ENCODE assay signal across 24 cellular contexts in genomic region chr5:143987751-143988560, GRCh38.
DNase-seq lines count a peak whose midpoint lies in the region; ATAC-seq and TF ChIP-seq lines count a peak whose summit lies in the region.
"Had no signal": no experiment of that assay in that cellular context is flagged by ENCODE, and none has a peak within 500 bp of the region (broad histone marks: within the 10 kb centered on the region; RNA-seq: fewer than 3 reads in every experiment).

No MANE protein-coding gene starts in this region.

- no peaks in the 10 kb centered on the region for H3K9me3 ChIP-seq in uterus
- H3K9me3 ChIP-seq: lower lobe of right lung, prostate gland, sigmoid colon, SJCRH30, tibial nerve had no signal

- TF ChIP-seq CTCF in uterus (IDR thresholded peaks at IDR 0.05): no peak

- TF ChIP-seq POLR2A in uterus (IDR thresholded peaks at IDR 0.05): no peak

- peak overlapping the region; percentile 35 to 63 for H3K27ac ChIP-seq in uterus
- H3K27ac ChIP-seq: lower lobe of right lung, prostate gland, SJCRH30, tibial nerve had no signal

- no peaks in the 10 kb centered on the region for H3K27me3 ChIP-seq in uterus
- H3K27me3 ChIP-seq: sigmoid colon, SJCRH30, tibial nerve had no signal

- ATAC-seq in HG02852 (IDR thresholded peaks at IDR 0.05; ENCODE audit: unreplicated experiment): peak; percentile 62
- ATAC-seq: HepG2, lower lobe of right lung had no signal

- intact Hi-C loops in uterus (cut with DNase I; ENCODE audit: low total_unique reads): no loop called here

- H3K4me3 ChIP-seq in uterus: no peak overlapping the region
- H3K4me3 ChIP-seq: lower lobe of right lung, prostate gland, sigmoid colon, SJCRH30, tibial nerve had no signal

- DNase-seq in NCI-H2171 treated with DMSO at 0.1 percent for 48 hours (lab: John Stamatoyannopoulos, UW) (peak; percentile 14), NCI-H2171 (lab: John Stamatoyannopoulos, UW) (no peak), NCI-H69 (lab: John Stamatoyannopoulos, UW) (peak; percentile 17), uterus (no peak), DMS114 treated with DMSO at 0.1 percent for 48 hours (lab: John Stamatoyannopoulos, UW; ENCODE audit: unreplicated experiment) (no peak)
- DNase-seq in NK-92 treated with Interleukin-12 subunit alpha and Interleukin-12 subunit beta, amount 100 ng/mL, for 24 hours (lab: John Stamatoyannopoulos, UW): no peak
- DNase-seq in stimulated activated naive CD4-positive, alpha-beta T cell (lab: John Stamatoyannopoulos, UW): no peak
- DNase-seq: activated CD4-positive, alpha-beta memory T cell treated with anti-CD3 and anti-CD28 coated beads for 36 hours; activated CD8-positive, alpha-beta memory T cell treated with anti-CD3 and anti-CD28 coated beads, Interleukin-2, amount 50 U/mL, for 48 hours; CD4-positive, alpha-beta T cell; central memory CD4-positive, alpha-beta T cell; dermis blood vessel endothelial cell; GDM1; kidney; lower lobe of right lung; NCI-H1417 treated with DMSO at 0.1 percent for 48 hours; NCI-H510A; sigmoid colon; SJCRH30; stimulated activated CD4-positive, alpha-beta T cell treated with anti-CD3 and anti-CD28 coated beads, Interleukin-15, amount 100 ng/mL, for 24 hours had no signal

- peaks cover 2 to 4% of the 10 kb centered on the region in 2 donors for H3K4me1 ChIP-seq in uterus
- H3K4me1 ChIP-seq: lower lobe of right lung, prostate gland, SJCRH30 had no signal

- no peaks in the 10 kb centered on the region for H3K36me3 ChIP-seq in uterus
- H3K36me3 ChIP-seq: lower lobe of right lung, prostate gland, sigmoid colon, SJCRH30, tibial nerve had no signal

Comparison
In these comparisons a context has a peak if more than half of its experiments do, and no peak if none do; other contexts are left out.
1. DNase-seq: peak in NCI-H2171 treated with DMSO at 0.1 percent for 48 hours (single experiment) and NCI-H69 (single experiment); none in NCI-H2171 (single experiment), uterus (0 of 2), NK-92 treated with Interleukin-12 subunit alpha and Interleukin-12 subunit beta, amount 100 ng/mL, for 24 hours (single experiment), DMS114 treated with DMSO at 0.1 percent for 48 hours (single experiment) and stimulated activated naive CD4-positive, alpha-beta T cell (0 of 6).